17 cellular contexts compared by ENCODE assay signal in the genomic region with DNA sequence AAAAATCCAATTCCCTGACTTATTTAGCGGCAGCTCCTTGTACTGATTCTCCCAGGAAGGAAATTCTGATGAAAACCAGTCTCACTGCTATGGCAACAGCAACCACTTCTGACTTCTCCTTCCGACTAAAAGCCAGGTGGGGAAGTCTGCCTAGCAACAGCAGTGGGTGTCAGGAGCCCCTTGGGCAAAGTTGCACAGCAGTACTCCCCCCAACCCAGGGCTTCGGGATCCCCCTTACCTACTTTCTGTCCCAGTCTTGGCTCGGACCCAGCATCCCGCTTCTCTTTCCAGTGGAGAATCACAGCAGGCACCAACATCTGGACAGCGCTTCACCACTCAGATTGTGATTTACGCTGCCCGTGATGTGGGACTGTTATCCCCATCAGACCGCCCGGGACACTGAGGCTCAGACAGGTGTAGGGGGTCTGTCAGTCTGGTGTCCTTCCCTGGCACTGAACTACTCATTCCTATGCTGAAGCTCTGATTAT.
"Had no signal": no experiment of that assay in that cellular context is flagged by ENCODE, and none has a peak within 500 bp of the region (broad histone marks: within the 10 kb centered on the region; RNA-seq: fewer than 3 reads in every experiment).

No MANE protein-coding gene starts in this region.

- DNase-seq: activated CD4-positive, alpha-beta T cell treated with anti-CD3 and anti-CD28 coated beads, Interleukin-2, amount 50 U/mL, for 4 hours; activated effector memory CD4-positive, alpha-beta T cell treated with anti-CD3 and anti-CD28 coated beads, Interleukin-2, amount 50 U/mL, for 16 hours; activated T-cell treated with anti-CD3 and anti-CD28 coated beads, Interleukin-2, amount 50 U/mL, for 72 hours; heart left ventricle; left ventricle myocardium inferior; mammary epithelial cell; stimulated activated CD4-positive, alpha-beta T cell treated with anti-CD3 and anti-CD28 coated beads, Interleukin-12 subunit alpha, Interleukin-12 subunit beta, amount 100 ng/mL, for 4 hours; stimulated activated CD4-positive, alpha-beta T cell treated with anti-CD3 and anti-CD28 coated beads, Interleukin-1b, Interleukin-23, amount 100 ng/mL, for 48 hours; T-helper 2 cell had no signal

- ATAC-seq: activated T-cell treated with anti-CD3 and anti-CD28 coated beads, Interleukin-2, amount 50 U/mL, for 72 hours; gastroesophageal sphincter had no signal

- H3K27ac ChIP-seq: cardiac muscle cell, epithelial cell of prostate, gastroesophageal sphincter, heart left ventricle, prostate gland, right atrium auricular region, suprapubic skin, vagina had no signal

- H3K4me3 ChIP-seq: adrenal gland, cardiac muscle cell, gastroesophageal sphincter, heart left ventricle, left ventricle myocardium inferior, prostate gland, right atrium auricular region, suprapubic skin, vagina had no signal
